8 cellular contexts compared by ENCODE assay signal in genomic region chr1:20662110-20662475, GRCh38. TPM values are rescaled to one million over a fixed set of nuclear protein-coding genes. Genes with fewer than 3 reads are reported as not detected.
DNase-seq lines count a peak whose midpoint lies in the region; ATAC-seq, FAIRE-seq and TF ChIP-seq lines count a peak whose summit lies in the region.

No MANE protein-coding gene starts in this region.

- intact Hi-C loops in heart right ventricle (cut with DNase I) (no loop called here), left cardiac atrium (cut with DNase I) (no loop called here), K562 (cut with micrococcal nuclease) (no loop called here), aorta (cut with DNase I) (no loop called here)

- POLR2A ChIA-PET in K562 (lab: Yijun Ruan, JAX) = interaction anchor here (0.6 to 2.5 kb wide), 8 partner anchors 10 to 170 kb away, joined by 3 to 29 read pairs (median 4); no protein-coding TSS in a partner anchor

- no TSS peak for BruUV-seq in K562 (replicated peaks; lab: Mats Ljungman, UMichigan)

- H2BK120ac ChIP-seq in mesendoderm (ENCODE audit: low read depth, low read length) = no peak overlapping the region

- TF ChIP-seq POLR2A in K562 (conservative IDR thresholded peaks at IDR 0.05) = no peak

- H4K20me1 ChIP-seq in K562 (replicated peaks; ENCODE audit: control insufficient read depth, insufficient read depth, low read length) = no peaks in the 10 kb centered on the region; the same call in 1 of the 2 replicates

- ATAC-seq in heart right ventricle (no peak), left cardiac atrium (no peak), K562 (peak; percentile 2), aorta (ENCODE audit: low FRiP score) (no peak)

- no peaks in the 10 kb centered on the region for H3K9me1 ChIP-seq in K562 (ENCODE audit: control insufficient read depth, insufficient read depth, low read length)

- no peak overlapping the region for H3K23ac ChIP-seq in mesendoderm (ENCODE audit: low read length)

- peak overlapping the region; percentile 7 for H4K8ac ChIP-seq in mesendoderm (ENCODE audit: low read depth, low read length)

- peak overlapping the region; percentile 20 for H2AK5ac ChIP-seq in mesendoderm (ENCODE audit: low read length)

- peaks cover 0 to 35% (median 4%) of the 10 kb centered on the region in 9 donors for H3K36me3 ChIP-seq in heart right ventricle
- peaks cover 31% of the 10 kb centered on the region for H3K36me3 ChIP-seq in K562 (ENCODE audit: control insufficient read depth, insufficient read depth, low read length)
- peaks cover 9% of the 10 kb centered on the region for H3K36me3 ChIP-seq in mesendoderm (ENCODE audit: control insufficient read depth, insufficient read depth, low read length)
- no peaks in the 10 kb centered on the region for H3K36me3 ChIP-seq in aorta (ENCODE audit: control insufficient read depth in 1 of 2, insufficient read depth in 2 of 2, low read length in 1 of 2)

- no peak overlapping the region for H3K4ac ChIP-seq in mesendoderm (ENCODE audit: low read depth, low read length)

- CTCF ChIA-PET in K562 (lab: Yijun Ruan, JAX; ENCODE audit: low intra/inter-chr PET ratio) = no interaction called here

- H3K9ac ChIP-seq in K562 (ENCODE audit: insufficient read depth in 1 of 2, low read depth in 2 of 2, low read length in 2 of 2) (peak overlapping the region; percentile 84 to 93), mesendoderm (ENCODE audit: low read length) (peak overlapping the region; percentile 93)

- DNase-seq in heart right ventricle (no peak), left cardiac atrium (no peak), K562 (ENCODE audit: extremely low read depth in 1 of 4, low spot score in 3 of 4) (peak in 2 of 4 experiments; percentile 32 to 40), mesendoderm (no peak), aorta (no peak), SIG-M5 treated with dmso at 0.1 percent for 504 hours (lab: John Stamatoyannopoulos, UW; ENCODE audit: unreplicated experiment) (no peak), NCI-H345 (lab: John Stamatoyannopoulos, UW) (no peak), HK-2 (ENCODE audit: unreplicated experiment) (no peak)

- no peak for TF ChIP-seq EP300 in K562 (IDR thresholded peaks at IDR 0.05; ENCODE audit: low read length)

- H3K79me2 ChIP-seq in K562 (ENCODE audit: control insufficient read depth, insufficient read depth, low read length) = peaks cover 46% of the 10 kb centered on the region
- H3K79me2 ChIP-seq in mesendoderm (ENCODE audit: control insufficient read depth, insufficient read depth, low read length) = peaks cover 33% of the 10 kb centered on the region

- no peak for TF ChIP-seq CTCF in heart right ventricle (IDR thresholded peaks at IDR 0.05)
- no peak for TF ChIP-seq CTCF in K562 (IDR thresholded peaks at IDR 0.05 in 2 of 3, conservative IDR thresholded peaks at IDR 0.05 in 1 of 3; ENCODE audit: insufficient read depth in 2 of 3, low read depth in 1 of 3, low read length in 3 of 3)

- H3K27ac ChIP-seq in heart right ventricle = peak overlapping the region; percentile 70 to 94 (median 90)
- peak overlapping the region; percentile 80 for H3K27ac ChIP-seq in K562 (ENCODE audit: extremely low read depth, low read depth, low read length)
- no peak overlapping the region for H3K27ac ChIP-seq in mesendoderm (ENCODE audit: low read depth, low read length)
- peak overlapping the region in 1 of 2 donors; percentile 71 for H3K27ac ChIP-seq in aorta (ENCODE audit: low read depth in 1 of 2, low read length in 2 of 2)

- no peak overlapping the region for H2BK15ac ChIP-seq in mesendoderm (replicated peaks; ENCODE audit: low read depth)

- WGBS in heart right ventricle, 2 donors = 49 to 54% methylated on average over 7 of the region's 7 CpGs
- WGBS in K562 (ENCODE audit: insufficient coverage, low coverage, missing lambda C conversion rate) = 36% methylated on average over 7 of the region's 7 CpGs
- WGBS in mesendoderm (ENCODE audit: extremely low coverage, insufficient coverage, low lambda C conversion rate) = no CpG with 5 or more reads among the region's 7 CpGs
- WGBS in aorta, 2 donors = 45 to 54% methylated on average over 7 of the region's 7 CpGs

- H4K5ac ChIP-seq in mesendoderm (ENCODE audit: low read length) = peak overlapping the region; percentile 95

- H3K27me3 ChIP-seq in heart right ventricle = no peaks in the 10 kb centered on the region
- H3K27me3 ChIP-seq in K562 (ENCODE audit: control insufficient read depth in 2 of 2, insufficient read depth in 2 of 2, low read length in 2 of 2) = no peaks in the 10 kb centered on the region
- no peaks in the 10 kb centered on the region for H3K27me3 ChIP-seq in mesendoderm (ENCODE audit: insufficient read depth, low read length, poor library complexity)
- no peaks in the 10 kb centered on the region for H3K27me3 ChIP-seq in aorta (ENCODE audit: control insufficient read depth in 1 of 2, insufficient read depth in 2 of 2, low read length in 1 of 2)

- peaks cover 4 to 65% (median 44%) of the 10 kb centered on the region in 9 donors for H3K4me1 ChIP-seq in heart right ventricle
- peaks cover 15 to 29% of the 10 kb centered on the region in 2 experiments; a peak in 3 of 5 replicates for H3K4me1 ChIP-seq in K562 (replicated peaks in 1 of 2; ENCODE audit: control insufficient read depth in 2 of 2, insufficient read depth in 2 of 2, low read length in 2 of 2)
- H3K4me1 ChIP-seq in mesendoderm (ENCODE audit: control insufficient read depth, low read depth, low read length) = peaks cover 6% of the 10 kb centered on the region
- H3K4me1 ChIP-seq in aorta (ENCODE audit: control insufficient read depth in 1 of 2, insufficient read depth in 2 of 2, low read length in 2 of 2) = no peaks in the 10 kb centered on the region

- H3K9me3 ChIP-seq in heart right ventricle (no peaks in the 10 kb centered on the region), K562 (replicated peaks; ENCODE audit: control insufficient read depth, insufficient read depth, low read depth, low read length) (no peaks in the 10 kb centered on the region), aorta (ENCODE audit: control insufficient read depth, low read length) (no peaks in the 10 kb centered on the region)

- no peak for TF ChIP-seq RAD21 in K562 (CRISPR knock-in tag; conservative IDR thresholded peaks at IDR 0.05 in 1 of 2, IDR thresholded peaks at IDR 0.05 in 1 of 2)

- in situ Hi-C loops in K562 (cut with MboI) = no loop called here

- peak; percentile 65 for FAIRE-seq in K562 (lab: Jason Lieb, UNC)

- H2BK5ac ChIP-seq in mesendoderm (ENCODE audit: low read length) = no peak overlapping the region

- H3K79me1 ChIP-seq in mesendoderm (ENCODE audit: low read length) = peaks cover 18% of the 10 kb centered on the region

- H3K4me2 ChIP-seq in K562 (ENCODE audit: insufficient read depth, low read length) (peak overlapping the region; percentile 96), mesendoderm (ENCODE audit: low read length) (peak overlapping the region; percentile 100)

- peak overlapping the region; percentile 15 for H3K18ac ChIP-seq in mesendoderm (ENCODE audit: low read length)

- peak overlapping the region; percentile 99 for H3K56ac ChIP-seq in mesendoderm (ENCODE audit: low read length)

- H3K4me3 ChIP-seq in heart right ventricle (peak overlapping the region; percentile 56 to 97 (median 82)), K562 (peak overlapping the region; percentile 84), mesendoderm (ENCODE audit: low read length) (peak overlapping the region; percentile 87), aorta (ENCODE audit: low read length in 2 of 2) (peak overlapping the region; percentile 66)

- peak overlapping the region; percentile 89 for H2AFZ ChIP-seq in K562 (ENCODE audit: low read depth, low read length)

RNA-seq across cellular contexts. Expression of gene DDOST, which starts 0.9 kb away (rescaled TPM):
- total RNA-seq in heart right ventricle (100 to 1,000 TPM; 104 to 178 (median 124) TPM), left cardiac atrium (100 to 1,000 TPM; 143 to 145 TPM), K562 (2014; rRNA removed) (209 and 254 TPM in 2 replicates), K562 (2014; rRNA removed; fragmentation: Illumina TruSeq; extraction: Trizol) (148 and 173 TPM in 2 replicates), K562 (2015; rRNA removed; fragmentation: Illumina TruSeq; extraction: Trizol) (240 and 241 TPM in 2 replicates), K562 (2021) (204 and 214 TPM in 2 replicates), aorta (100 to 1,000 TPM; 123 to 135 TPM)
- polyA plus RNA-seq in heart right ventricle (100 to 1,000 TPM in 1 of 2 donors, 10 to 100 TPM in 1; 98.8 to 222 TPM), K562 (2011; rRNA removed) (260 and 287 TPM in 2 replicates), K562 (2014; fragmentation: Illumina TruSeq; extraction: Trizol) (255 and 267 TPM in 2 replicates), K562 (2014; fragmentation: Nextera tagmentation; extraction: Ambion mirVana) (100 to 1,000 TPM; 185 to 306 TPM), K562 (2014; rRNA removed) (222 and 268 TPM in 2 replicates), aorta (100 to 1,000 TPM in 1 of 2 donors, 10 to 100 TPM in 1; 86.3 to 174 TPM)
- total RNA-seq in K562 (2011; cell fraction: chromatin; rRNA removed; ENCODE audit: low replicate concordance) = 175 and 296 TPM in 2 replicates
- total RNA-seq in K562 (2011; cell fraction: nucleolus; rRNA removed) = 446 and 467 TPM in 2 replicates
- total RNA-seq in K562 (2011; cell fraction: nucleoplasm; rRNA removed) = 312 and 382 TPM in 2 replicates
- 342 and 406 TPM in 2 replicates for polyA plus RNA-seq in K562 (2011; cell fraction: cytosol; rRNA removed)
- 69.7 and 99.0 TPM in 2 replicates for polyA plus RNA-seq in K562 (2011; cell fraction: nucleus; rRNA removed)
- 227 and 356 TPM in 2 replicates for polyA plus RNA-seq in K562 (2012)
- polyA minus RNA-seq in K562 (2011; rRNA and poly(A)+ RNA removed) = 217 and 219 TPM in 2 replicates
- polyA minus RNA-seq in K562 (2011; cell fraction: cytosol; rRNA and poly(A)+ RNA removed) = 93.0 and 124 TPM in 2 replicates
- 35.7 and 64.2 TPM in 2 replicates for polyA minus RNA-seq in K562 (2011; cell fraction: nucleus; rRNA and poly(A)+ RNA removed)
- 157 TPM for polyA plus RNA-seq in mesendoderm (2013, experiment 1 of 2)
- polyA plus RNA-seq in mesendoderm (2013, experiment 2 of 2) = 157 TPM

RNA-seq across cellular contexts. Expression of gene PINK1, which starts 28.8 kb away (rescaled TPM):
- total RNA-seq in heart right ventricle (100 to 1,000 TPM; 180 to 315 (median 244) TPM), left cardiac atrium (100 to 1,000 TPM; 126 to 149 TPM), K562 (2014; rRNA removed) (11.3 and 12.9 TPM in 2 replicates), K562 (2014; rRNA removed; fragmentation: Illumina TruSeq; extraction: Trizol) (5.7 and 6.2 TPM in 2 replicates), K562 (2015; rRNA removed; fragmentation: Illumina TruSeq; extraction: Trizol) (5.9 and 6.5 TPM in 2 replicates), K562 (2021) (9.3 and 9.5 TPM in 2 replicates), aorta (10 to 100 TPM; 72.0 to 90.2 TPM)
- polyA plus RNA-seq in heart right ventricle (100 to 1,000 TPM; 204 to 211 TPM), K562 (2011; rRNA removed) (6.8 and 9.3 TPM in 2 replicates), K562 (2014; fragmentation: Illumina TruSeq; extraction: Trizol) (7.6 and 9.9 TPM in 2 replicates), K562 (2014; fragmentation: Nextera tagmentation; extraction: Ambion mirVana) (1 to 10 TPM; 1.5 to 2.2 TPM), K562 (2014; rRNA removed) (10.2 and 10.5 TPM in 2 replicates), aorta (100 to 1,000 TPM in 1 of 2 donors, 10 to 100 TPM in 1; 94.6 to 129 TPM)
- 7.4 and 10.6 TPM in 2 replicates for total RNA-seq in K562 (2011; cell fraction: chromatin; rRNA removed; ENCODE audit: low replicate concordance)
- 5.8 and 8.2 TPM in 2 replicates for total RNA-seq in K562 (2011; cell fraction: nucleolus; rRNA removed)
- 7.4 and 8.1 TPM in 2 replicates for total RNA-seq in K562 (2011; cell fraction: nucleoplasm; rRNA removed)
- 8.0 and 11.3 TPM in 2 replicates for polyA plus RNA-seq in K562 (2011; cell fraction: cytosol; rRNA removed)
- polyA plus RNA-seq in K562 (2011; cell fraction: nucleus; rRNA removed) = 5.3 and 5.6 TPM in 2 replicates
- polyA plus RNA-seq in K562 (2012) = 9.1 and 27.2 TPM in 2 replicates
- polyA minus RNA-seq in K562 (2011; rRNA and poly(A)+ RNA removed) = 4.9 TPM in 2 replicates
- 3.1 and 4.2 TPM in 2 replicates for polyA minus RNA-seq in K562 (2011; cell fraction: cytosol; rRNA and poly(A)+ RNA removed)
- 1.5 and 2.2 TPM in 2 replicates for polyA minus RNA-seq in K562 (2011; cell fraction: nucleus; rRNA and poly(A)+ RNA removed)
- 51.6 TPM for polyA plus RNA-seq in mesendoderm (2013, experiment 1 of 2)
- polyA plus RNA-seq in mesendoderm (2013, experiment 2 of 2) = 51.8 TPM

RNA-seq across cellular contexts. Expression of gene KIF17, which starts 55.7 kb away (rescaled TPM):
- total RNA-seq in heart right ventricle (1 to 10 TPM; 2.7 to 7.0 (median 5.0) TPM), left cardiac atrium (1 to 10 TPM; 3.2 to 4.0 TPM), K562 (2014; rRNA removed) (0.12 TPM in 1 of 2 replicates, not detected in the other), K562 (2014; rRNA removed; fragmentation: Illumina TruSeq; extraction: Trizol) (not detected in 2 replicates), K562 (2015; rRNA removed; fragmentation: Illumina TruSeq; extraction: Trizol) (not detected in 2 replicates), K562 (2021) (0.11 and 0.47 TPM in 2 replicates), aorta (1 to 10 TPM; 2.5 to 3.2 TPM)
- polyA plus RNA-seq in heart right ventricle (1 to 10 TPM; 4.6 to 7.5 TPM), K562 (2011; rRNA removed) (0.08 and 0.10 TPM in 2 replicates), K562 (2014; fragmentation: Illumina TruSeq; extraction: Trizol) (0.04 TPM in 1 of 2 replicates, not detected in the other), K562 (2014; fragmentation: Nextera tagmentation; extraction: Ambion mirVana) (under 1 TPM in 1 of 2 experiments, not detected in 1; 0.04 TPM), K562 (2014; rRNA removed) (0.27 TPM in 1 of 2 replicates, not detected in the other), aorta (1 to 10 TPM in 1 of 2 donors, under 1 TPM in 1; 0.49 to 2.6 TPM)
- 0.69 TPM in 1 of 2 replicates, not detected in the other for total RNA-seq in K562 (2011; cell fraction: chromatin; rRNA removed; ENCODE audit: low replicate concordance)
- total RNA-seq in K562 (2011; cell fraction: nucleolus; rRNA removed) = 0.50 and 0.66 TPM in 2 replicates
- 0.22 TPM in 1 of 2 replicates, not detected in the other for total RNA-seq in K562 (2011; cell fraction: nucleoplasm; rRNA removed)
- 0.06 and 0.31 TPM in 2 replicates for polyA plus RNA-seq in K562 (2011; cell fraction: cytosol; rRNA removed)
- 0.17 and 0.50 TPM in 2 replicates for polyA plus RNA-seq in K562 (2011; cell fraction: nucleus; rRNA removed)
- polyA plus RNA-seq in K562 (2012) = 0.10 and 0.28 TPM in 2 replicates
- 0.36 and 0.46 TPM in 2 replicates for polyA minus RNA-seq in K562 (2011; rRNA and poly(A)+ RNA removed)
- 0.29 TPM in 1 of 2 replicates, not detected in the other for polyA minus RNA-seq in K562 (2011; cell fraction: cytosol; rRNA and poly(A)+ RNA removed)
- 0.11 and 0.27 TPM in 2 replicates for polyA minus RNA-seq in K562 (2011; cell fraction: nucleus; rRNA and poly(A)+ RNA removed)
- polyA plus RNA-seq in mesendoderm (2013, experiment 1 of 2) = 2.7 TPM
- 2.1 TPM for polyA plus RNA-seq in mesendoderm (2013, experiment 2 of 2)

Comparison
In these comparisons a context has a peak if more than half of its experiments do, and no peak if none do; other contexts are left out.
1. RNA of gene PINK1, which starts 28.8 kb away (total RNA-seq): 180 to 315 TPM in heart right ventricle, 126 to 149 TPM in left cardiac atrium and 72.0 to 90.2 TPM in aorta; 5.7 to 12.9 TPM in K562; every median in the first group is over 4 times any median in the second.
2. Peak in every context shown above with its lines, with median percentiles within 50 percentile points of each other: H3K4me3 ChIP-seq.